ENCODE assay signal across 12 cellular contexts in genomic region chr11:117830674-117831351, GRCh38. TPM values are rescaled to one million over a fixed set of nuclear protein-coding genes. Genes with fewer than 3 reads are reported as not detected.
A peak's percentile ranks its signal among the peaks of the same experiment; 100 is the strongest.
DNase-seq lines count a peak whose midpoint lies in the region; ATAC-seq and TF ChIP-seq lines count a peak whose summit lies in the region.
"Had no signal": no experiment of that assay in that cellular context is flagged by ENCODE, and none has a peak within 500 bp of the region (broad histone marks: within the 10 kb centered on the region; RNA-seq: fewer than 3 reads in every experiment).

No MANE protein-coding gene starts in this region.

- no peak overlapping the region for H4K8ac ChIP-seq in mesendoderm (ENCODE audit: low read depth, low read length)

- H3K36me3 Mint-ChIP-seq in activated CD8-positive, alpha-beta T cell treated with anti-CD3 and anti-CD28 coated beads for 36 hours (ENCODE audit: low read depth): no peaks in the 10 kb centered on the region

- no peak overlapping the region for H2BK15ac ChIP-seq in mesendoderm (replicated peaks; ENCODE audit: low read depth)

- intact Hi-C loops in Right ventricle myocardium superior (cut with DNase I) (no loop called here), left ventricle myocardium inferior (cut with micrococcal nuclease) (no loop called here)
- intact Hi-C loops in activated CD8-positive, alpha-beta T cell treated with anti-CD3 and anti-CD28 coated beads for 36 hours (cut with micrococcal nuclease): no loop called here

- H3K27me3 Mint-ChIP-seq in activated CD8-positive, alpha-beta T cell treated with anti-CD3 and anti-CD28 coated beads for 36 hours: no peaks in the 10 kb centered on the region

- no peak overlapping the region for H2BK120ac ChIP-seq in mesendoderm (ENCODE audit: low read depth, low read length)

- peaks cover 51% of the 10 kb centered on the region for H3K4me1 ChIP-seq in left ventricle myocardium inferior
- peaks cover 3% of the 10 kb centered on the region for H3K4me1 ChIP-seq in mesendoderm (ENCODE audit: control insufficient read depth, low read depth, low read length)

- no peak overlapping the region for H3K56ac ChIP-seq in mesendoderm (ENCODE audit: low read length)

- no peak for TF ChIP-seq CTCF in left ventricle myocardium inferior (IDR thresholded peaks at IDR 0.05; ENCODE audit: borderline replicate concordance)
- TF ChIP-seq CTCF in activated CD8-positive, alpha-beta T cell treated with anti-CD3 and anti-CD28 coated beads for 36 hours (IDR thresholded peaks at IDR 0.05): no peak

- no peak overlapping the region for H3K4me3 ChIP-seq in left ventricle myocardium inferior
- no peak overlapping the region for H3K4me3 ChIP-seq in mesendoderm (ENCODE audit: low read length)

- no peak overlapping the region for H4K5ac ChIP-seq in mesendoderm (ENCODE audit: low read length)

- no peak overlapping the region for H2AK5ac ChIP-seq in mesendoderm (ENCODE audit: low read length)

- no peak overlapping the region for H2BK5ac ChIP-seq in mesendoderm (ENCODE audit: low read length)

- CTCF ChIA-PET in activated CD8-positive, alpha-beta T cell treated with anti-CD3 and anti-CD28 coated beads for 36 hours (lab: Charles Lee): interaction anchor here (1.2 to 8.8 kb wide), 7 partner anchors 7 to 222 kb away, joined by 3 to 50 read pairs (median 7); no protein-coding TSS in a partner anchor

- no peak overlapping the region for H3K9ac ChIP-seq in mesendoderm (ENCODE audit: low read length)

- peak; percentile 14 for DNase-seq in Right ventricle myocardium superior
- DNase-seq in left ventricle myocardium inferior: no peak
- DNase-seq in activated CD8-positive, alpha-beta T cell treated with anti-CD3 and anti-CD28 coated beads for 36 hours: peak; percentile 35
- DNase-seq in mesendoderm: no peak
- DNase-seq in ureter (ENCODE audit: low spot score): peak; percentile 41
- no peak for DNase-seq in hypothalamus (lab: John Stamatoyannopoulos, UW)
- no peak for DNase-seq in NCI-H748 treated with DMSO at 0.1 percent for 48 hours (lab: John Stamatoyannopoulos, UW)
- DNase-seq: Kasumi-1, midbrain, RPMI8226 had no signal

- H3K27ac ChIP-seq in left ventricle myocardium inferior (replicated peaks): no peak overlapping the region
- H3K27ac ChIP-seq in mesendoderm (ENCODE audit: low read depth, low read length): no peak overlapping the region

- ATAC-seq in Right ventricle myocardium superior (ENCODE audit: poor library complexity) (no peak), GM21381 (IDR thresholded peaks at IDR 0.05; ENCODE audit: unreplicated experiment) (no peak)
- peak; percentile 17 for ATAC-seq in activated CD8-positive, alpha-beta T cell treated with anti-CD3 and anti-CD28 coated beads for 36 hours

- H3K27me3 ChIP-seq in left ventricle myocardium inferior (ENCODE audit: low read depth) (peaks cover 10% of the 10 kb centered on the region), mesendoderm (ENCODE audit: insufficient read depth, low read length, poor library complexity) (no peaks in the 10 kb centered on the region)

- no peaks in the 10 kb centered on the region for H3K9me3 ChIP-seq in left ventricle myocardium inferior (replicated peaks)

- H3K4ac ChIP-seq in mesendoderm (ENCODE audit: low read depth, low read length): no peak overlapping the region

- POLR2A ChIA-PET in activated CD8-positive, alpha-beta T cell treated with anti-CD3 and anti-CD28 coated beads for 36 hours (lab: Charles Lee): interaction anchor here (1.3 to 1.4 kb wide), 2 partner anchors 12 to 166 kb away, joined by 3 to 4 read pairs; no protein-coding TSS in a partner anchor

- H3K4me3 Mint-ChIP-seq in activated CD8-positive, alpha-beta T cell treated with anti-CD3 and anti-CD28 coated beads for 36 hours: no peak overlapping the region

- peak overlapping the region; percentile 59 for H3K27ac Mint-ChIP-seq in activated CD8-positive, alpha-beta T cell treated with anti-CD3 and anti-CD28 coated beads for 36 hours

- H3K36me3 ChIP-seq in left ventricle myocardium inferior (no peaks in the 10 kb centered on the region), mesendoderm (ENCODE audit: control insufficient read depth, insufficient read depth, low read length) (no peaks in the 10 kb centered on the region)

- H3K4me1 Mint-ChIP-seq in activated CD8-positive, alpha-beta T cell treated with anti-CD3 and anti-CD28 coated beads for 36 hours (ENCODE audit: low read depth): peaks cover 50% of the 10 kb centered on the region

- no peaks in the 10 kb centered on the region for H3K9me3 Mint-ChIP-seq in activated CD8-positive, alpha-beta T cell treated with anti-CD3 and anti-CD28 coated beads for 36 hours

- no CpG with 5 or more reads among the region's 6 CpGs for WGBS in mesendoderm (ENCODE audit: extremely low coverage, insufficient coverage, low lambda C conversion rate)

- peak overlapping the region; percentile 20 for H3K23ac ChIP-seq in mesendoderm (ENCODE audit: low read length)

- no peaks in the 10 kb centered on the region for H3K79me1 ChIP-seq in mesendoderm (ENCODE audit: low read length)

- no peak overlapping the region for H3K18ac ChIP-seq in mesendoderm (ENCODE audit: low read length)

- H3K79me2 ChIP-seq in mesendoderm (ENCODE audit: control insufficient read depth, insufficient read depth, low read length): no peaks in the 10 kb centered on the region

- no peak overlapping the region for H3K4me2 ChIP-seq in mesendoderm (ENCODE audit: low read length)

RNA-seq across cellular contexts. Expression of gene FXYD2, which starts 6.3 kb away (rescaled TPM):
- total RNA-seq in Right ventricle myocardium superior: 1.4 TPM
- total RNA-seq in left ventricle myocardium inferior: 1.3 TPM
- total RNA-seq in activated CD8-positive, alpha-beta T cell treated with anti-CD3 and anti-CD28 coated beads for 36 hours: 1 to 10 TPM; 6.7 to 7.2 TPM
- polyA plus RNA-seq in mesendoderm (2013, experiment 1 of 2): 0.95 TPM
- 1.1 TPM for polyA plus RNA-seq in mesendoderm (2013, experiment 2 of 2)
- total RNA-seq in ureter: 1.6 TPM

RNA-seq across cellular contexts. Expression of gene DSCAML1, which starts 33.8 kb away (rescaled TPM):
- total RNA-seq in Right ventricle myocardium superior (0.83 TPM), left ventricle myocardium inferior (0.19 TPM), ureter (0.81 TPM)
- total RNA-seq in activated CD8-positive, alpha-beta T cell treated with anti-CD3 and anti-CD28 coated beads for 36 hours: under 1 TPM; 0.13 to 0.29 TPM
- polyA plus RNA-seq in mesendoderm (2013, experiment 1 of 2): 0.06 TPM
- polyA plus RNA-seq in mesendoderm (2013, experiment 2 of 2): 0.11 TPM
- total RNA-seq: endothelial cell of umbilical vein had no signal
- polyA plus RNA-seq: endothelial cell of umbilical vein had no signal

RNA-seq across cellular contexts. Expression of gene FXYD6, which starts 45.6 kb away (rescaled TPM):
- total RNA-seq in Right ventricle myocardium superior (34.6 TPM), left ventricle myocardium inferior (30.2 TPM), ureter (41.8 TPM)
- total RNA-seq in activated CD8-positive, alpha-beta T cell treated with anti-CD3 and anti-CD28 coated beads for 36 hours: not detected
- 14.1 TPM for polyA plus RNA-seq in mesendoderm (2013, experiment 1 of 2)
- 14.4 TPM for polyA plus RNA-seq in mesendoderm (2013, experiment 2 of 2)

Comparison
In these comparisons a context has a peak if more than half of its experiments do, and no peak if none do; other contexts are left out.
1. DNase-seq: peak in Right ventricle myocardium superior (single experiment), activated CD8-positive, alpha-beta T cell treated with anti-CD3 and anti-CD28 coated beads for 36 hours (single experiment) and ureter (single experiment); none in left ventricle myocardium inferior (single experiment), mesendoderm (single experiment), hypothalamus (0 of 51) and NCI-H748 treated with DMSO at 0.1 percent for 48 hours (single experiment).
2. RNA of gene FXYD6, which starts 45.6 kb away (total RNA-seq): 41.8 TPM in ureter (single experiment), 34.6 TPM in Right ventricle myocardium superior (single experiment) and 30.2 TPM in left ventricle myocardium inferior (single experiment); not detected in activated CD8-positive, alpha-beta T cell treated with anti-CD3 and anti-CD28 coated beads for 36 hours; every median in the first group is over 10 times any median in the second.